ENCODE assay signal across 1 cellular context in genomic region chr10:71365366-71365765, GRCh38.
TF ChIP-seq lines count a peak whose summit lies in the region.

No MANE protein-coding gene starts in this region.

TF ChIP-seq in IMR-90, 13 proteins besides CTCF, POLR2A, EP300 and RAD21:
- TF ChIP-seq RFX5 (IDR thresholded peaks at IDR 0.05; ENCODE audit: low read depth, low read length) = no peak
